Comparison of ENCODE assay signal across 8 cellular contexts in the genomic region with DNA sequence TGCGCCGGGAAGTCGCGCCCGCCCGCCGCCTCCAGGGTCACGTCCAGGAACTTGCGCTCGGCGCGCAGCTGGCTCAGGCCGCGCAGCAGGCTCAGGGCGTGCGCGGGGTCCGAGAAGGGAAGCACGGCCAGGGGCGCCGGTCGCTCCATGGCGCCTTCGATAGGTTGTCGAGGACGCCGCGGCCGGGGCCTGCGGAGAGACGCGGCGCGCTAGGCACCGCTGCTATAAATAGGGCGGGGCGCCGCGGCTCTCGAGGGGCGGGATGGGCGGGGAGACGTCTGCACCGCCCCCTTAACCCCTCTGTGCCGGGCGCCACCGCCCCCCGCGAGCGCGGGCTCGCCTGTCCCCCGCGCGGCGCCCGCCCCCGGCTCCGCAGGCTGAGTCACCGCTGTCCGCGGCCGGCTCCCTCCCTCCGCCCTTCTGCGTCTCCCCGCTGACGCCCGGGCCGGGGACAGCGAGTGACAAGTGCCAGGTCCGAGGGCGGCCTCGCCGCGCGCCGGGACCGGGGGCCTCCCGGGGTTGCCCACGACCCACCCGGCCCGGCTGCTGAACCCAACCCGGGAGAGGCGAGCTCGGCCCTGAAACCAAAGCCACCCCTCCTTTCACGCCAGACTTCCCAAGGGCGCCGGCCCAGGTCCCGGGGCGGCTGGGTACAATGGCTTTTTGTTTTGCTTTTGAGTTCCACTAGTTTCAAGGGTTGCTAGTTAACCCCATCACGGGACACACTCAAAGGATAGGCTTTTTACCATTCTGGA. TPM values are rescaled to one million over a fixed set of nuclear protein-coding genes. Genes with fewer than 3 reads are reported as not detected.
DNase-seq lines count a peak whose midpoint lies in the region; ATAC-seq and TF ChIP-seq lines count a peak whose summit lies in the region.

A gene with protein sequence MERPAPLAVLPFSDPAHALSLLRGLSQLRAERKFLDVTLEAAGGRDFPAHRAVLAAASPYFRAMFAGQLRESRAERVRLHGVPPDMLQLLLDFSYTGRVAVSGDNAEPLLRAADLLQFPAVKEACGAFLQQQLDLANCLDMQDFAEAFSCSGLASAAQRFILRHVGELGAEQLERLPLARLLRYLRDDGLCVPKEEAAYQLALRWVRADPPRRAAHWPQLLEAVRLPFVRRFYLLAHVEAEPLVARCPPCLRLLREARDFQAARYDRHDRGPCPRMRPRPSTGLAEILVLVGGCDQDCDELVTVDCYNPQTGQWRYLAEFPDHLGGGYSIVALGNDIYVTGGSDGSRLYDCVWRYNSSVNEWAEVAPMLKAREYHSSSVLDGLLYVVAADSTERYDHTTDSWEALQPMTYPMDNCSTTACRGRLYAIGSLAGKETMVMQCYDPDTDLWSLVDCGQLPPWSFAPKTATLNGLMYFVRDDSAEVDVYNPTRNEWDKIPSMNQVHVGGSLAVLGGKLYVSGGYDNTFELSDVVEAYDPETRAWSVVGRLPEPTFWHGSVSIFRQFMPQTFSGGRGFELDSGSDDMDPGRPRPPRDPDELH (minus strand): TSS at position 201 of the 755 bp plus-strand sequence. CDS start 52 bp downstream, at position 149.

- DNase-seq in DMS114 treated with DMSO at 0.1 percent for 48 hours (lab: John Stamatoyannopoulos, UW; ENCODE audit: unreplicated experiment), result peak; percentile 60
- DNase-seq in SHP77 (lab: John Stamatoyannopoulos, UW), result peak; percentile 63 to 79
- DNase-seq in activated effector memory CD4-positive, alpha-beta T cell treated with anti-CD3 and anti-CD28 coated beads, Interleukin-2, amount 50 U/mL, for 16 hours, result peak; percentile 96
- peak; percentile 75 for DNase-seq in fibroblast of the conjunctiva (ENCODE audit: low read depth)
- DNase-seq in stomach, result peak; percentile 89

- no peak within 1 kb of the TSS for H2AFZ ChIP-seq in neural cell (ENCODE audit: low read depth, low read length)

- H3K4me2 ChIP-seq in neural cell (ENCODE audit: low read length), result peak within 1 kb of the TSS; percentile 68

- H3K9ac ChIP-seq in HUES64 (ENCODE audit: low read depth, low read length), result peak within 1 kb of the TSS; percentile 91
- H3K9ac ChIP-seq in neural cell (ENCODE audit: low read length), result peak within 1 kb of the TSS; percentile 59

- H3K9me2 ChIP-seq in neural cell (ENCODE audit: insufficient read depth, low read length), result no peaks in the 10 kb centered on the region

- H3K9me3 ChIP-seq in HUES64 (ENCODE audit: insufficient read depth, low read depth, low read length) (no peaks in the 10 kb centered on the region), neural cell (ENCODE audit: low read length) (no peaks in the 10 kb centered on the region), stomach (no peaks in the 10 kb centered on the region)

- TF ChIP-seq EP300 in neural cell (conservative IDR thresholded peaks at IDR 0.05; ENCODE audit: poor library complexity, severe bottlenecking), result no peak
- no peak for TF ChIP-seq EP300 in stomach (IDR thresholded peaks at IDR 0.05)

- no peak for TF ChIP-seq RAD21 in neural cell (conservative IDR thresholded peaks at IDR 0.05)

- H3K4me3 ChIP-seq in HUES64 (ENCODE audit: low read length) (peak within 1 kb of the TSS; percentile 97), neural cell (ENCODE audit: low read length) (peak within 1 kb of the TSS; percentile 92), stomach (peak within 1 kb of the TSS; percentile 77 to 98 (median 83))

- TF ChIP-seq CTCF in neural cell (IDR thresholded peaks at IDR 0.05; ENCODE audit: poor library complexity, severe bottlenecking) (no peak), stomach (IDR thresholded peaks at IDR 0.05) (no peak)

- no peaks in the 10 kb centered on the region for H3F3A ChIP-seq in neural cell (ENCODE audit: insufficient read depth, low read length, poor library complexity, severe bottlenecking)

- H3K36me3 ChIP-seq in HUES64 (ENCODE audit: insufficient read depth, low read length) (peaks cover 16% of the 10 kb centered on the region), neural cell (ENCODE audit: insufficient read depth, low read length) (no peaks in the 10 kb centered on the region), stomach (peaks cover 13 to 19% (median 15%) of the 10 kb centered on the region in 4 donors)

- TF ChIP-seq POLR2A in stomach (IDR thresholded peaks at IDR 0.05), result peak in 1 of 4 donors; percentile 23

- intact Hi-C loops in stomach (cut with DNase I; ENCODE audit: low total_unique reads), result no loop called here

- H3K27me3 ChIP-seq in HUES64 (ENCODE audit: insufficient read depth, low read length) (no peaks in the 10 kb centered on the region), neural cell (ENCODE audit: insufficient read depth, low read depth, low read length) (peaks cover 21% of the 10 kb centered on the region), stomach (no peaks in the 10 kb centered on the region)

- H4K20me1 ChIP-seq in neural cell (ENCODE audit: insufficient read depth), result no peaks in the 10 kb centered on the region

- ATAC-seq in GM21390 (IDR thresholded peaks at IDR 0.05; ENCODE audit: unreplicated experiment), result peak; percentile 48

- no peaks in the 10 kb centered on the region for H3K79me2 ChIP-seq in neural cell (replicated peaks; ENCODE audit: insufficient read depth, low read length)

- H3K4me1 ChIP-seq in HUES64 (ENCODE audit: insufficient read depth, low read length) (peaks cover 22% of the 10 kb centered on the region; the same call in 1 of the 2 replicates), stomach (peaks cover 52 to 58% (median 56%) of the 10 kb centered on the region in 4 donors)

- WGBS in HUES64, result under 1% methylated on average over 91 of the region's 91 CpGs
- 0 to 2% (median 0%) methylated on average over 12 to 91 of the region's 91 CpGs for WGBS in stomach, 5 donors

- peak within 1 kb of the TSS; percentile 87 for H3K27ac ChIP-seq in HUES64 (ENCODE audit: low read depth, low read length)
- H3K27ac ChIP-seq in neural cell (ENCODE audit: low read length), result peak within 1 kb of the TSS; percentile 12
- peak within 1 kb of the TSS; percentile 98 to 100 (median 100) for H3K27ac ChIP-seq in stomach

TF ChIP-seq in neural cell, 6 proteins besides CTCF, POLR2A, EP300 and RAD21:
- TF ChIP-seq POLR2AphosphoS5 (IDR thresholded peaks at IDR 0.05), result peak; percentile 13
- TF ChIP-seq TAF1 (IDR thresholded peaks at IDR 0.05; ENCODE audit: low read depth), result no peak

RNA-seq across cellular contexts. Expression of the gene that starts here (rescaled TPM):
- polyA plus RNA-seq in HUES64 (2013, experiment 1 of 2), result 12.7 TPM
- polyA plus RNA-seq in HUES64 (2013, experiment 2 of 2), result 10.0 TPM
- polyA plus RNA-seq in neural cell (8.4 and 8.7 TPM in 2 replicates), stomach (10 to 100 TPM in 1 of 3 donors, 1 to 10 TPM in 2; 9.2 to 15.4 (median 9.8) TPM)
- polyA minus RNA-seq in neural cell, result 13.4 and 13.6 TPM in 2 replicates
- total RNA-seq in stomach, result 10 to 100 TPM; 13.0 to 59.8 (median 34.5) TPM

Comparison
In these comparisons a context has a peak if more than half of its experiments do, and no peak if none do; other contexts are left out.
1. Peak in every context shown above with its lines: DNase-seq, ATAC-seq, H3K4me3 ChIP-seq and H3K27ac ChIP-seq.
2. H3K27ac ChIP-seq: peak in every context shown above with its lines; median percentile 100 in stomach; 87 in HUES64; 12 in neural cell.